In genomic region chr17:59893617-59894100, GRCh38 we compare ENCODE assay signal across 8 cellular contexts. TPM values are rescaled to one million over a fixed set of nuclear protein-coding genes. Genes with fewer than 3 reads are reported as not detected.
A peak's percentile ranks its signal among the peaks of the same experiment; 100 is the strongest.
DNase-seq lines count a peak whose midpoint lies in the region; ATAC-seq and TF ChIP-seq lines count a peak whose summit lies in the region.

No MANE protein-coding gene starts in this region.

- 0 to 1% methylated on average over 16 of the region's 16 CpGs for WGBS in body of pancreas, 2 donors

- H3K27me3 ChIP-seq in BLaER1 treated with 17β-estradiol and CSF1 and Interleukin-3, amounts not matched to agents 10 nM and 100 nM = no peaks in the 10 kb centered on the region
- H3K27me3 ChIP-seq in body of pancreas (no peaks in the 10 kb centered on the region), kidney epithelial cell (ENCODE audit: control insufficient read depth, insufficient read depth, low read length) (no peaks in the 10 kb centered on the region)

- peak; percentile 33 for DNase-seq in NCI-H2171 (lab: John Stamatoyannopoulos, UW)
- no peak for DNase-seq in body of pancreas
- DNase-seq in kidney epithelial cell (ENCODE audit: low read depth) = no peak
- peak in 4 of 49 donors; percentile 13 to 36 (median 22) for DNase-seq in substantia nigra (lab: John Stamatoyannopoulos, UW)
- no peak for DNase-seq in hippocampal formation (lab: John Stamatoyannopoulos, UW)
- no peak for DNase-seq in stimulated activated naive CD4-positive, alpha-beta T cell (lab: John Stamatoyannopoulos, UW)

- peaks cover 21 to 55% (median 46%) of the 10 kb centered on the region in 11 experiments; a peak in 20 of 22 replicates for H4K20me1 ChIP-seq in BLaER1 treated with 17β-estradiol and CSF1 and Interleukin-3, amounts not matched to agents 10 nM and 100 nM

- H3K4me2 ChIP-seq in BLaER1 treated with 17β-estradiol and CSF1 and Interleukin-3, amounts not matched to agents 10 nM and 100 nM = peak overlapping the region; percentile 73 to 93 (median 85)

- ATAC-seq in GM19043 (IDR thresholded peaks at IDR 0.05; ENCODE audit: low read depth, unreplicated experiment) (peak; percentile 9), body of pancreas (no peak)

- peaks cover 21 to 47% (median 34%) of the 10 kb centered on the region in 10 experiments for H3K4me1 ChIP-seq in BLaER1 treated with 17β-estradiol and CSF1 and Interleukin-3, amounts not matched to agents 10 nM and 100 nM
- peaks cover 41% of the 10 kb centered on the region for H3K4me1 ChIP-seq in body of pancreas

- no peaks in the 10 kb centered on the region for H3K9me3 ChIP-seq in BLaER1 treated with 17β-estradiol and CSF1 and Interleukin-3, amounts not matched to agents 10 nM and 100 nM (replicated peaks in 1 of 11)
- no peaks in the 10 kb centered on the region for H3K9me3 ChIP-seq in body of pancreas

- intact Hi-C loops in body of pancreas (cut with DNase I) = no loop called here

- TF ChIP-seq POLR2A in body of pancreas (IDR thresholded peaks at IDR 0.05) = no peak

- peak overlapping the region; percentile 86 to 95 (median 91) for H3K27ac ChIP-seq in BLaER1 treated with 17β-estradiol and CSF1 and Interleukin-3, amounts not matched to agents 10 nM and 100 nM
- H3K27ac ChIP-seq in body of pancreas (peak overlapping the region; percentile 86 to 95 (median 88)), substantia nigra (ENCODE audit: low read depth, low read length, poor library complexity, severe bottlenecking) (peak overlapping the region; percentile 80)

- peaks cover 1 to 38% (median 23%) of the 10 kb centered on the region in 11 experiments; a peak in 17 of 22 replicates for H3K36me3 ChIP-seq in BLaER1 treated with 17β-estradiol and CSF1 and Interleukin-3, amounts not matched to agents 10 nM and 100 nM
- H3K36me3 ChIP-seq in body of pancreas (replicated peaks in 1 of 2; ENCODE audit: insufficient read depth in 1 of 2, low read depth in 2 of 2) (no peaks in the 10 kb centered on the region), kidney epithelial cell (ENCODE audit: control insufficient read depth, insufficient read depth, low read length) (no peaks in the 10 kb centered on the region)

- no peak for TF ChIP-seq CTCF in body of pancreas (IDR thresholded peaks at IDR 0.05)
- no peak for TF ChIP-seq CTCF in kidney epithelial cell (IDR thresholded peaks at IDR 0.05; ENCODE audit: insufficient read depth, low read length, poor library complexity, severe bottlenecking)

- H3K4me3 ChIP-seq in BLaER1 treated with 17β-estradiol and CSF1 and Interleukin-3, amounts not matched to agents 10 nM and 100 nM = peak overlapping the region; percentile 90 to 100 (median 97)
- peak overlapping the region; percentile 93 to 97 for H3K4me3 ChIP-seq in body of pancreas
- peak overlapping the region; percentile 97 for H3K4me3 ChIP-seq in kidney epithelial cell (ENCODE audit: low read depth, low read length)

- peak overlapping the region; percentile 90 to 97 (median 95) for H3K9ac ChIP-seq in BLaER1 treated with 17β-estradiol and CSF1 and Interleukin-3, amounts not matched to agents 10 nM and 100 nM

RNA-seq across cellular contexts. Expression of gene RPS6KB1, which starts 0.7 kb away (rescaled TPM):
- total RNA-seq in body of pancreas (10 to 100 TPM; 30.6 to 55.0 TPM), kidney epithelial cell (19.2 and 19.8 TPM in 2 replicates)

RNA-seq across cellular contexts. Expression of gene TUBD1, which starts 0.9 kb away (rescaled TPM):
- total RNA-seq in body of pancreas (1 to 10 TPM; 6.9 to 7.5 TPM), kidney epithelial cell (5.9 and 8.3 TPM in 2 replicates)
